22 cellular contexts compared by ENCODE assay signal in genomic region chr2:210537021-210537650, GRCh38. TPM values are rescaled to one million over a fixed set of nuclear protein-coding genes. Genes with fewer than 3 reads are reported as not detected.
DNase-seq lines count a peak whose midpoint lies in the region; ATAC-seq lines count a peak whose summit lies in the region.
"Had no signal": no experiment of that assay in that cellular context is flagged by ENCODE, and none has a peak within 500 bp of the region (broad histone marks: within the 10 kb centered on the region; RNA-seq: fewer than 3 reads in every experiment).

No MANE protein-coding gene starts in this region.

- DNase-seq in putamen (ENCODE audit: low spot score) (no peak), mucosa of gallbladder (ENCODE audit: low spot score) (no peak), COLO829 (ENCODE audit: low spot score) (no peak)
- no peak for DNase-seq in stimulated activated CD4-positive, alpha-beta T cell treated with anti-CD3 and anti-CD28 coated beads, Interleukin-15, amount 100 ng/mL, for 24 hours
- DNase-seq: activated CD4-positive, alpha-beta T cell treated with anti-CD3 and anti-CD28 coated beads, Interleukin-2, amount 10 ng/mL, durations not matched to agents 7 days and 5 days; activated naive CD4-positive, alpha-beta T cell treated with anti-CD3 and anti-CD28 coated beads, Interleukin-2, amount 10 ng/mL, durations not matched to agents 7 days and 5 days; CD8-positive, alpha-beta memory T cell; endodermal cell; hippocampal formation; kidney; mesendoderm; NCI-H2171 treated with DMSO at 0.1 percent for 48 hours; NCI-H82; Peyer's patch; psoas muscle; SK-N-SH; stimulated activated naive B cell treated with anti-CD40 and anti-IgM and Interleukin-4, amounts not matched to agents 10 μg/mL and 1 μg/mL and 100 μg/mL, for 72 hours; tibial artery had no signal

- ATAC-seq in GM18870 (IDR thresholded peaks at IDR 0.05; ENCODE audit: unreplicated experiment) = peak; percentile 72
- peak; percentile 60 for ATAC-seq in GM19467 (IDR thresholded peaks at IDR 0.05; ENCODE audit: unreplicated experiment)
- ATAC-seq in HG02840 (IDR thresholded peaks at IDR 0.05; ENCODE audit: low FRiP score, unreplicated experiment) = peak; percentile 64
- ATAC-seq in HG03457 (IDR thresholded peaks at IDR 0.05; ENCODE audit: unreplicated experiment) = peak; percentile 82
- ATAC-seq: psoas muscle; stimulated activated naive B cell treated with anti-CD40 and anti-IgM and Interleukin-4, amounts not matched to agents 10 μg/mL and 1 μg/mL and 100 μg/mL, for 72 hours had no signal

RNA-seq across cellular contexts. Expression of gene CPS1, which starts 19.3 kb away (rescaled TPM):
- total RNA-seq in mucosa of gallbladder = 5.5 TPM
